Comparison of ENCODE assay signal across 15 cellular contexts in the genomic region with DNA sequence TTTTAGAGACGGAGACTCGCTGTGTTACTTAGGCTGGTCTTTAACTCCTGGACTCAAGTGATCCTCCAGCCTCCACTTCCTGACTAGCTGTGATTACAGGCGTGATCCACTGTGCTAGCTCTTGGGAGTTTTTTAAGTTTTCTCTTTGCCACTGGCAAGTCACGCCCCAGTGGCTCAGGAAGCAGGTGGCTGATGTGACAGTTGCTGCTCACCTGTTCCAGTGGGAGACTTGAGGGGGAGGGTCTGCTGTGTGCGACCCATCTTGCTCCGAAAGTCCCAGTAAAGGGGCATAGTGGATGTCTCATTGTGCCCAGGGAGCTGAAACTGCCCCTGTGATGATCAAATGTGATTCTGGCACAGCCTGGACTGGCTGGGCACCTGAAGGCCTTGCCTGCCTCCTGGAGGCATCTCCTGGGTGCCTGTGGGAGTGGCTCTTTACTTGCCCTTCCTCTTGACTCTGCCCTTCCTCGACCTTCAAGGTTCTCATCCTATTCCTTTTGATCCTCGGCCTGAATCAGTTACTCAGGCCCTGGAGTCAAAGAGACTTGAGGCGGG. TPM values are rescaled to one million over a fixed set of nuclear protein-coding genes. Genes with fewer than 3 reads are reported as not detected.
DNase-seq lines count a peak whose midpoint lies in the region; ATAC-seq and TF ChIP-seq lines count a peak whose summit lies in the region.
"Had no signal": no experiment of that assay in that cellular context is flagged by ENCODE, and none has a peak within 500 bp of the region (broad histone marks: within the 10 kb centered on the region; RNA-seq: fewer than 3 reads in every experiment).

No MANE protein-coding gene starts in this region.

- no peak overlapping the region for H3K9ac ChIP-seq in mesendoderm (ENCODE audit: low read length)

- WGBS in mesendoderm (ENCODE audit: extremely low coverage, insufficient coverage, low lambda C conversion rate), result no CpG with 5 or more reads among the region's 9 CpGs

- H3K4me3 ChIP-seq in CD4-positive, CD25-positive, alpha-beta regulatory T cell (ENCODE audit: low read depth, low read length), result no peak overlapping the region
- H3K4me3 ChIP-seq in WERI-Rb-1 (ENCODE audit: low read depth, low read length) (no peak overlapping the region), mesendoderm (ENCODE audit: low read length) (no peak overlapping the region)
- H3K4me3 ChIP-seq: heart left ventricle, tibial artery had no signal

- no peak overlapping the region for H3K56ac ChIP-seq in mesendoderm (ENCODE audit: low read length)

- no peaks in the 10 kb centered on the region for H3K9me3 Mint-ChIP-seq in CD4-positive, CD25-positive, alpha-beta regulatory T cell
- no peaks in the 10 kb centered on the region for H3K9me3 Mint-ChIP-seq in T-helper 2 cell treated with Interferon-gamma antibody and Interleukin-4, amounts not matched to agents 5 μg/mL and 100 μg/mL, for 36 hours
- H3K9me3 Mint-ChIP-seq: activated T-helper 2 cell treated with anti-CD3 and anti-CD28 coated beads, Interferon-gamma antibody, Interleukin-2, Interleukin-4, amounts not matched to agents 10 μg/mL and 5 μg/mL and 100 μg/mL, durations not matched to agents 14 hours and 24 hours and 36 hours; natural killer cell; T-cell had no signal

- peaks cover 15 to 59% (median 37%) of the 10 kb centered on the region in 4 donors for H3K4me1 Mint-ChIP-seq in CD4-positive, CD25-positive, alpha-beta regulatory T cell
- H3K4me1 Mint-ChIP-seq in T-helper 2 cell treated with Interferon-gamma antibody and Interleukin-4, amounts not matched to agents 5 μg/mL and 100 μg/mL, for 36 hours (ENCODE audit: low read depth), result peaks cover 18% of the 10 kb centered on the region

- H3K79me1 ChIP-seq in mesendoderm (ENCODE audit: low read length), result peaks cover 15% of the 10 kb centered on the region

- peaks cover 14% of the 10 kb centered on the region for H3K4me1 ChIP-seq in CD4-positive, CD25-positive, alpha-beta regulatory T cell (ENCODE audit: control insufficient read depth, insufficient read depth, low read length, poor library complexity, severe bottlenecking)
- no peaks in the 10 kb centered on the region for H3K4me1 ChIP-seq in mesendoderm (ENCODE audit: control insufficient read depth, low read depth, low read length)

- peak overlapping the region; percentile 72 for H3K23ac ChIP-seq in mesendoderm (ENCODE audit: low read length)

- no peaks in the 10 kb centered on the region for H3K9me3 ChIP-seq in CD4-positive, CD25-positive, alpha-beta regulatory T cell (ENCODE audit: control insufficient read depth in 2 of 2, low read length in 2 of 2)
- H3K9me3 ChIP-seq in WERI-Rb-1 (ENCODE audit: severe bottlenecking), result no peaks in the 10 kb centered on the region
- H3K9me3 ChIP-seq: heart left ventricle, tibial artery had no signal

- ATAC-seq in CD4-positive, CD25-positive, alpha-beta regulatory T cell (ENCODE audit: low read depth in 2 of 2), result no peak
- ATAC-seq in GM21447 (IDR thresholded peaks at IDR 0.05; ENCODE audit: unreplicated experiment) (peak; percentile 46), GM21619 (IDR thresholded peaks at IDR 0.05; ENCODE audit: unreplicated experiment) (no peak)
- ATAC-seq: heart left ventricle, natural killer cell had no signal

- H3K4ac ChIP-seq in mesendoderm (ENCODE audit: low read depth, low read length), result no peak overlapping the region

- no peaks in the 10 kb centered on the region for H3K36me3 ChIP-seq in CD4-positive, CD25-positive, alpha-beta regulatory T cell (ENCODE audit: control insufficient read depth, insufficient read depth, low read length)
- peaks cover 21% of the 10 kb centered on the region for H3K36me3 ChIP-seq in WERI-Rb-1
- H3K36me3 ChIP-seq in mesendoderm (ENCODE audit: control insufficient read depth, insufficient read depth, low read length), result no peaks in the 10 kb centered on the region
- H3K36me3 ChIP-seq: heart left ventricle, tibial artery had no signal

- H3K27ac Mint-ChIP-seq in CD4-positive, CD25-positive, alpha-beta regulatory T cell, result peak overlapping the region; percentile 17 to 59 (median 32)
- H3K27ac Mint-ChIP-seq in T-helper 2 cell treated with Interferon-gamma antibody and Interleukin-4, amounts not matched to agents 5 μg/mL and 100 μg/mL, for 36 hours, result no peak overlapping the region
- H3K27ac Mint-ChIP-seq: activated T-helper 2 cell treated with anti-CD3 and anti-CD28 coated beads, Interferon-gamma antibody, Interleukin-2, Interleukin-4, amounts not matched to agents 10 μg/mL and 5 μg/mL and 100 μg/mL, durations not matched to agents 14 hours and 24 hours and 36 hours; natural killer cell had no signal

- no peak for TF ChIP-seq CTCF in WERI-Rb-1 (IDR thresholded peaks at IDR 0.05; ENCODE audit: low read depth, low read length)

- DNase-seq in CD4-positive, CD25-positive, alpha-beta regulatory T cell, result no peak
- no peak for DNase-seq in WERI-Rb-1
- no peak for DNase-seq in mesendoderm
- no peak for DNase-seq in T-helper 2 cell treated with Interferon-gamma antibody and Interleukin-4, amounts not matched to agents 5 μg/mL and 100 μg/mL, for 36 hours (ENCODE audit: low spot score)
- DNase-seq in activated CD8-positive, alpha-beta memory T cell treated with anti-CD3 and anti-CD28 coated beads for 24 hours, result no peak
- DNase-seq in NCI-H748 treated with DMSO at 0.1 percent for 48 hours (lab: John Stamatoyannopoulos, UW), result no peak
- DNase-seq: heart left ventricle; natural killer cell; NCI-H524 treated with DMSO at 0.1 percent for 48 hours; stimulated activated CD4-positive, alpha-beta T cell treated with anti-CD3 and anti-CD28 coated beads, Interleukin-2, amount 100 ng/mL, for 48 hours; T-cell; tibial artery had no signal

- peaks cover 15% of the 10 kb centered on the region for H3K36me3 Mint-ChIP-seq in CD4-positive, CD25-positive, alpha-beta regulatory T cell
- H3K36me3 Mint-ChIP-seq in T-helper 2 cell treated with Interferon-gamma antibody and Interleukin-4, amounts not matched to agents 5 μg/mL and 100 μg/mL, for 36 hours (ENCODE audit: low read depth), result peaks cover 7% of the 10 kb centered on the region
- H3K36me3 Mint-ChIP-seq: natural killer cell, T-cell had no signal

- H4K8ac ChIP-seq in mesendoderm (ENCODE audit: low read depth, low read length), result no peak overlapping the region

- H3K18ac ChIP-seq in mesendoderm (ENCODE audit: low read length), result no peak overlapping the region

- H3K27ac ChIP-seq in CD4-positive, CD25-positive, alpha-beta regulatory T cell (ENCODE audit: insufficient read depth, low read length, poor library complexity, severe bottlenecking), result no peak overlapping the region
- H3K27ac ChIP-seq in WERI-Rb-1 (peak overlapping the region; percentile 7), mesendoderm (ENCODE audit: low read depth, low read length) (no peak overlapping the region)
- H3K27ac ChIP-seq: tibial artery had no signal

- H2BK5ac ChIP-seq in mesendoderm (ENCODE audit: low read length), result no peak overlapping the region

- no peak overlapping the region for H2BK120ac ChIP-seq in mesendoderm (ENCODE audit: low read depth, low read length)

- H3K79me2 ChIP-seq in mesendoderm (ENCODE audit: control insufficient read depth, insufficient read depth, low read length), result peaks cover 83% of the 10 kb centered on the region

- H3K27me3 ChIP-seq in CD4-positive, CD25-positive, alpha-beta regulatory T cell (ENCODE audit: control insufficient read depth, insufficient read depth, low read length), result no peaks in the 10 kb centered on the region
- H3K27me3 ChIP-seq in WERI-Rb-1 (ENCODE audit: insufficient read depth, low read depth, severe bottlenecking), result no peaks in the 10 kb centered on the region
- no peaks in the 10 kb centered on the region for H3K27me3 ChIP-seq in mesendoderm (ENCODE audit: insufficient read depth, low read length, poor library complexity)
- H3K27me3 ChIP-seq: heart left ventricle, tibial artery had no signal

- H4K5ac ChIP-seq in mesendoderm (ENCODE audit: low read length), result no peak overlapping the region

- H3K4me2 ChIP-seq in mesendoderm (ENCODE audit: low read length), result no peak overlapping the region

- H3K27me3 Mint-ChIP-seq in CD4-positive, CD25-positive, alpha-beta regulatory T cell, result no peaks in the 10 kb centered on the region
- H3K27me3 Mint-ChIP-seq in T-helper 2 cell treated with Interferon-gamma antibody and Interleukin-4, amounts not matched to agents 5 μg/mL and 100 μg/mL, for 36 hours (ENCODE audit: low read depth), result no peaks in the 10 kb centered on the region
- H3K27me3 Mint-ChIP-seq: T-cell had no signal

- no peak overlapping the region for H2AK5ac ChIP-seq in mesendoderm (ENCODE audit: low read length)

- H2BK15ac ChIP-seq in mesendoderm (replicated peaks; ENCODE audit: low read depth), result no peak overlapping the region

- peak overlapping the region in 1 of 4 donors; percentile 54 for H3K4me3 Mint-ChIP-seq in CD4-positive, CD25-positive, alpha-beta regulatory T cell
- H3K4me3 Mint-ChIP-seq in T-helper 2 cell treated with Interferon-gamma antibody and Interleukin-4, amounts not matched to agents 5 μg/mL and 100 μg/mL, for 36 hours, result no peak overlapping the region
- H3K4me3 Mint-ChIP-seq: natural killer cell had no signal

RNA-seq across cellular contexts. Expression of a gene that starts 7.8 kb away (rescaled TPM):
- 79.5 TPM for total RNA-seq in CD4-positive, CD25-positive, alpha-beta regulatory T cell
- polyA plus RNA-seq in CD4-positive, CD25-positive, alpha-beta regulatory T cell, result 1 to 10 TPM; 6.3 to 8.7 (median 7.2) TPM
- polyA plus RNA-seq in mesendoderm (2013, experiment 1 of 2), result 173 TPM
- 171 TPM for polyA plus RNA-seq in mesendoderm (2013, experiment 2 of 2)

RNA-seq across cellular contexts. Expression of a gene that starts 40.0 kb away (rescaled TPM):
- total RNA-seq in CD4-positive, CD25-positive, alpha-beta regulatory T cell, result 21.8 TPM
- polyA plus RNA-seq in CD4-positive, CD25-positive, alpha-beta regulatory T cell, result 10 to 100 TPM; 30.7 to 38.3 (median 33.8) TPM
- 21.2 TPM for polyA plus RNA-seq in mesendoderm (2013, experiment 1 of 2)
- polyA plus RNA-seq in mesendoderm (2013, experiment 2 of 2), result 20.8 TPM

RNA-seq across cellular contexts. Expression of a gene that starts 40.2 kb away (rescaled TPM):
- 22.0 TPM for total RNA-seq in CD4-positive, CD25-positive, alpha-beta regulatory T cell
- 10 to 100 TPM; 10.7 to 13.1 (median 12.6) TPM for polyA plus RNA-seq in CD4-positive, CD25-positive, alpha-beta regulatory T cell
- 32.3 TPM for polyA plus RNA-seq in mesendoderm (2013, experiment 1 of 2)
- polyA plus RNA-seq in mesendoderm (2013, experiment 2 of 2), result 31.3 TPM
